Comparison of ENCODE assay signal across 28 cellular contexts in the genomic region with DNA sequence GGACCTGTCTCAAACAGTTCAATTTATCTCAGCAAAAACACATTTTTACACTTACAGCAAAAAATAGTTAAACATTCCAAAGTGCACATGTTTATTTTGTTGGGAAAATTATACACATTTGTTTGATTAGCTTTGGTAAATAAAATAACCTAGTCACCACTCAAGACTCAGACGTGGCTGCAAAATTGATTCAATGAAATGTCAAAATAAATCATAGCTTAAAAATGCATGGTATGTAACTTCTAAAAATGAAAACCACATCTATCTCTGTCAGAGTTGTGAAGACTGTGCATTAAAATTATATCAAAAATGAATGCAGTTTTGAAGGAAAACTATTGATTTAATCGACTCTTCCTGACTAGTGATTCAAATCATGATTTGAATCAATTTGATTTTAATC.
"Had no signal": no experiment of that assay in that cellular context is flagged by ENCODE, and none has a peak within 500 bp of the region (broad histone marks: within the 10 kb centered on the region; RNA-seq: fewer than 3 reads in every experiment).

No MANE protein-coding gene starts in this region.

- H3K36me3 Mint-ChIP-seq: naive B cell; stimulated activated memory B cell treated with anti-CD40 and anti-IgM and Interleukin-4, amounts not matched to agents 10 μg/mL and 1 μg/mL and 100 μg/mL, for 72 hours had no signal

- H3K4me3 Mint-ChIP-seq: endodermal cell; memory B cell; naive B cell; nephron progenitor cell; stimulated activated memory B cell treated with anti-CD40 and anti-IgM and Interleukin-4, amounts not matched to agents 10 μg/mL and 1 μg/mL and 100 μg/mL, for 72 hours; stimulated activated naive CD8-positive, alpha-beta T cell treated with anti-CD3 and anti-CD28 coated beads, Interleukin-15, Interleukin-2, amounts not matched to agents 100 ng/mL and 50 ng/mL, for 24 hours had no signal

- H3K4me3 ChIP-seq: colonic mucosa, gastrocnemius medialis, heart right ventricle, left ventricle myocardium inferior, lower lobe of right lung, psoas muscle, right lobe of liver, spleen, tibial artery had no signal

- DNase-seq: cerebellar nuclear complex; colonic mucosa; effector CD4-positive, alpha-beta T cell; endodermal cell; erythroblast; gastrocnemius medialis; heart right ventricle; hypothalamus; islet precursor cell; left cardiac atrium; left ventricle myocardium inferior; lower lobe of right lung; midbrain; naive B cell; nephron progenitor cell; psoas muscle; retina; right lobe of liver; spleen; stimulated activated CD4-positive, alpha-beta T cell treated with anti-CD3 and anti-CD28 coated beads, Interleukin-15, amount 100 ng/mL, for 24 hours; stimulated activated CD4-positive, alpha-beta T cell treated with anti-CD3 and anti-CD28 coated beads, Interleukin-1b, Interleukin-23, amount 100 ng/mL, for 48 hours; stimulated activated CD4-positive, alpha-beta T cell treated with anti-CD3 and anti-CD28 coated beads, Interleukin-4, amount 100 ng/mL, for 24 hours; tibial artery had no signal

- H3K27me3 Mint-ChIP-seq: memory B cell; naive B cell; stimulated activated memory B cell treated with anti-CD40 and anti-IgM and Interleukin-4, amounts not matched to agents 10 μg/mL and 1 μg/mL and 100 μg/mL, for 72 hours; stimulated activated naive CD8-positive, alpha-beta T cell treated with anti-CD3 and anti-CD28 coated beads, Interleukin-15, Interleukin-2, amounts not matched to agents 100 ng/mL and 50 ng/mL, for 24 hours had no signal

- H3K4me1 Mint-ChIP-seq: memory B cell; naive B cell; stimulated activated memory B cell treated with anti-CD40 and anti-IgM and Interleukin-4, amounts not matched to agents 10 μg/mL and 1 μg/mL and 100 μg/mL, for 72 hours had no signal

- H3K27ac Mint-ChIP-seq: endodermal cell; memory B cell; naive B cell; nephron progenitor cell; stimulated activated memory B cell treated with anti-CD40 and anti-IgM and Interleukin-4, amounts not matched to agents 10 μg/mL and 1 μg/mL and 100 μg/mL, for 72 hours; stimulated activated naive CD8-positive, alpha-beta T cell treated with anti-CD3 and anti-CD28 coated beads, Interleukin-15, Interleukin-2, amounts not matched to agents 100 ng/mL and 50 ng/mL, for 24 hours had no signal

- H3K4me1 ChIP-seq: colonic mucosa, gastrocnemius medialis, lower lobe of right lung, parathyroid adenoma, psoas muscle, right lobe of liver, spleen, tibial artery had no signal

- ATAC-seq: gastrocnemius medialis; left cardiac atrium; lower lobe of right lung; psoas muscle; stimulated activated memory B cell treated with anti-CD40 and anti-IgM and Interleukin-4, amounts not matched to agents 10 μg/mL and 1 μg/mL and 100 μg/mL, for 72 hours had no signal

- H2AFZ ChIP-seq: parathyroid adenoma had no signal

- H3K9me3 ChIP-seq: colonic mucosa, gastrocnemius medialis, heart right ventricle, left ventricle myocardium inferior, lower lobe of right lung, psoas muscle, right lobe of liver, spleen, tibial artery had no signal

- H3K9ac ChIP-seq: parathyroid adenoma had no signal

- H3K27ac ChIP-seq: colonic mucosa, gastrocnemius medialis, heart right ventricle, left ventricle myocardium inferior, lower lobe of right lung, parathyroid adenoma, psoas muscle, right lobe of liver, spleen, tibial artery had no signal

- H3K27me3 ChIP-seq: colonic mucosa, gastrocnemius medialis, heart right ventricle, right lobe of liver, spleen had no signal

- H3K79me2 ChIP-seq: parathyroid adenoma had no signal

- H3K36me3 ChIP-seq: colonic mucosa, gastrocnemius medialis, heart right ventricle, left ventricle myocardium inferior, lower lobe of right lung, right lobe of liver, spleen, tibial artery had no signal

- FAIRE-seq: endothelial cell of umbilical vein had no signal
